Comparison of ENCODE assay signal across 17 cellular contexts in genomic region chr5:120446068-120446492, GRCh38. TPM values are rescaled to one million over a fixed set of nuclear protein-coding genes. Genes with fewer than 3 reads are reported as not detected.
A peak's percentile ranks its signal among the peaks of the same experiment; 100 is the strongest.
DNase-seq lines count a peak whose midpoint lies in the region; ATAC-seq, FAIRE-seq and TF ChIP-seq lines count a peak whose summit lies in the region.
"Had no signal": no experiment of that assay in that cellular context is flagged by ENCODE, and none has a peak within 500 bp of the region (broad histone marks: within the 10 kb centered on the region; RNA-seq: fewer than 3 reads in every experiment).

No MANE protein-coding gene starts in this region.

- H3K27me3 Mint-ChIP-seq in T-cell, result peaks cover 0 to 2% of the 10 kb centered on the region in 2 donors
- H3K27me3 Mint-ChIP-seq in activated naive CD4-positive, alpha-beta T cell treated with anti-CD3 and anti-CD28 coated beads for 36 hours (ENCODE audit: low read depth), result no peaks in the 10 kb centered on the region
- H3K27me3 Mint-ChIP-seq: activated T-helper 17 cell treated with anti-CD3 and anti-CD28 coated beads, Interleukin-2, amount 50 U/mL, for 72 hours had no signal

- CTCF ChIA-PET in T-cell (lab: Charles Lee), result interaction anchor here (0.6 kb wide), 2 partner anchors 9 to 208 kb away, joined by 3 read pairs; no protein-coding TSS in a partner anchor
- CTCF ChIA-PET in activated naive CD4-positive, alpha-beta T cell treated with anti-CD3 and anti-CD28 coated beads for 36 hours (lab: Charles Lee), result no interaction called here

- no peak overlapping the region for H3K4me3 Mint-ChIP-seq in T-cell
- no peak overlapping the region for H3K4me3 Mint-ChIP-seq in activated naive CD4-positive, alpha-beta T cell treated with anti-CD3 and anti-CD28 coated beads for 36 hours
- H3K4me3 Mint-ChIP-seq: activated B cell treated with CpG ODN at 0.5 μM for 24 hours; activated T-helper 17 cell treated with anti-CD3 and anti-CD28 coated beads, Interleukin-2, amount 50 U/mL, for 72 hours; B cell had no signal

- TF ChIP-seq CTCF in bronchial epithelial cell (IDR thresholded peaks at IDR 0.05; ENCODE audit: insufficient read depth, low read length, severe bottlenecking), result no peak

- POLR2A ChIA-PET in T-cell (lab: Charles Lee), result no interaction called here

- no peaks in the 10 kb centered on the region for H3K36me3 ChIP-seq in bronchial epithelial cell (ENCODE audit: control insufficient read depth, insufficient read depth, low read length)
- H3K36me3 ChIP-seq: right lobe of liver had no signal

- no peaks in the 10 kb centered on the region for H3K36me3 Mint-ChIP-seq in T-cell
- H3K36me3 Mint-ChIP-seq in activated naive CD4-positive, alpha-beta T cell treated with anti-CD3 and anti-CD28 coated beads for 36 hours (ENCODE audit: low read depth), result no peaks in the 10 kb centered on the region

- H3K27me3 ChIP-seq in bronchial epithelial cell (ENCODE audit: control insufficient read depth, insufficient read depth, low read length), result no peaks in the 10 kb centered on the region
- H3K27me3 ChIP-seq: right lobe of liver had no signal

- H3K27ac Mint-ChIP-seq in T-cell, result no peak overlapping the region
- H3K27ac Mint-ChIP-seq in activated naive CD4-positive, alpha-beta T cell treated with anti-CD3 and anti-CD28 coated beads for 36 hours, result no peak overlapping the region
- H3K27ac Mint-ChIP-seq: activated B cell treated with CpG ODN at 0.5 μM for 24 hours; activated T-helper 17 cell treated with anti-CD3 and anti-CD28 coated beads, Interleukin-2, amount 50 U/mL, for 72 hours; B cell had no signal

- ATAC-seq in T-cell (replicated peaks in 1 of 4), result no peak
- ATAC-seq: activated T-helper 17 cell treated with anti-CD3 and anti-CD28 coated beads, Interleukin-2, amount 50 U/mL, for 72 hours; GM12878; Panc1 had no signal

- no peaks in the 10 kb centered on the region for H3K4me1 Mint-ChIP-seq in T-cell
- H3K4me1 Mint-ChIP-seq in activated naive CD4-positive, alpha-beta T cell treated with anti-CD3 and anti-CD28 coated beads for 36 hours (ENCODE audit: low read depth), result no peaks in the 10 kb centered on the region
- H3K4me1 Mint-ChIP-seq: activated B cell treated with CpG ODN at 0.5 μM for 24 hours; activated T-helper 17 cell treated with anti-CD3 and anti-CD28 coated beads, Interleukin-2, amount 50 U/mL, for 72 hours; B cell had no signal

- DNase-seq in A172 (ENCODE audit: low spot score), result peak; percentile 80
- peak; percentile 99 for DNase-seq in HCEC 1CT
- peak; percentile 80 for DNase-seq in bronchial epithelial cell (ENCODE audit: low read depth)
- peak; percentile 44 for DNase-seq in kidney glomerular epithelial cell (lab: John Stamatoyannopoulos, UW)
- no peak for DNase-seq in T-cell
- no peak for DNase-seq in activated naive CD4-positive, alpha-beta T cell treated with anti-CD3 and anti-CD28 coated beads for 36 hours
- DNase-seq in GDM1 (lab: John Stamatoyannopoulos, UW), result no peak
- no peak for DNase-seq in NCI-H1048 (lab: John Stamatoyannopoulos, UW)
- DNase-seq: activated B cell treated with CpG ODN at 0.5 μM for 24 hours, dorsolateral prefrontal cortex, left cardiac atrium, NCI-H2107, right lobe of liver had no signal

- no peak overlapping the region for H3K4me3 ChIP-seq in bronchial epithelial cell (ENCODE audit: low read depth, low read length)
- H3K4me3 ChIP-seq: dorsolateral prefrontal cortex, GM12878, right lobe of liver had no signal

- no peaks in the 10 kb centered on the region for H3K9me3 Mint-ChIP-seq in T-cell
- H3K9me3 Mint-ChIP-seq in activated naive CD4-positive, alpha-beta T cell treated with anti-CD3 and anti-CD28 coated beads for 36 hours, result no peaks in the 10 kb centered on the region
- H3K9me3 Mint-ChIP-seq: activated B cell treated with CpG ODN at 0.5 μM for 24 hours; activated T-helper 17 cell treated with anti-CD3 and anti-CD28 coated beads, Interleukin-2, amount 50 U/mL, for 72 hours had no signal

- intact Hi-C loops in activated naive CD4-positive, alpha-beta T cell treated with anti-CD3 and anti-CD28 coated beads for 36 hours (cut with micrococcal nuclease), result no loop called here

- no peak for FAIRE-seq in bronchial epithelial cell (lab: Jason Lieb, UNC)
- FAIRE-seq: GM12878 had no signal

RNA-seq across cellular contexts. Expression of gene PRR16, which starts 18.0 kb away (rescaled TPM):
- total RNA-seq in A172 (2014; rRNA removed; shearing (Covaris generic)), result 1.9 and 4.0 TPM in 2 replicates
- total RNA-seq in bronchial epithelial cell (0.53 TPM in 1 of 2 replicates, not detected in the other), T-cell (not detected)
- not detected for total RNA-seq in activated naive CD4-positive, alpha-beta T cell treated with anti-CD3 and anti-CD28 coated beads for 36 hours
- total RNA-seq: activated T-helper 17 cell treated with anti-CD3 and anti-CD28 coated beads, Interleukin-2, amount 50 U/mL, for 72 hours; B cell; GM12878 had no signal

Comparison
In these comparisons a context has a peak if more than half of its experiments do, and no peak if none do; other contexts are left out.
1. DNase-seq: peak in A172 (single experiment), HCEC 1CT (single experiment), bronchial epithelial cell (single experiment) and kidney glomerular epithelial cell (single experiment); none in T-cell (0 of 34), activated naive CD4-positive, alpha-beta T cell treated with anti-CD3 and anti-CD28 coated beads for 36 hours (single experiment), GDM1 (single experiment) and NCI-H1048 (single experiment).